Comparison of ENCODE assay signal across 8 cellular contexts in genomic region chr16:6524501-6524900, GRCh38.
"Had no signal": no experiment of that assay in that cellular context is flagged by ENCODE, and none has a peak within 500 bp of the region (broad histone marks: within the 10 kb centered on the region; RNA-seq: fewer than 3 reads in every experiment).

No MANE protein-coding gene starts in this region.

- DNase-seq: IMR-90, KBM-7, KG1 had no signal

- H3K27ac ChIP-seq: HL-60 had no signal

- H3K4me1 Mint-ChIP-seq: IgD-negative memory B cell had no signal

- FAIRE-seq: HepG2, HTR-8/SVneo, K562 had no signal

- H3K27ac Mint-ChIP-seq: IgD-negative memory B cell had no signal

- H3K36me3 Mint-ChIP-seq: IgD-negative memory B cell had no signal

- H3K4me3 ChIP-seq: K562 had no signal

- H3K4me3 Mint-ChIP-seq: IgD-negative memory B cell had no signal
